In the genomic region with DNA sequence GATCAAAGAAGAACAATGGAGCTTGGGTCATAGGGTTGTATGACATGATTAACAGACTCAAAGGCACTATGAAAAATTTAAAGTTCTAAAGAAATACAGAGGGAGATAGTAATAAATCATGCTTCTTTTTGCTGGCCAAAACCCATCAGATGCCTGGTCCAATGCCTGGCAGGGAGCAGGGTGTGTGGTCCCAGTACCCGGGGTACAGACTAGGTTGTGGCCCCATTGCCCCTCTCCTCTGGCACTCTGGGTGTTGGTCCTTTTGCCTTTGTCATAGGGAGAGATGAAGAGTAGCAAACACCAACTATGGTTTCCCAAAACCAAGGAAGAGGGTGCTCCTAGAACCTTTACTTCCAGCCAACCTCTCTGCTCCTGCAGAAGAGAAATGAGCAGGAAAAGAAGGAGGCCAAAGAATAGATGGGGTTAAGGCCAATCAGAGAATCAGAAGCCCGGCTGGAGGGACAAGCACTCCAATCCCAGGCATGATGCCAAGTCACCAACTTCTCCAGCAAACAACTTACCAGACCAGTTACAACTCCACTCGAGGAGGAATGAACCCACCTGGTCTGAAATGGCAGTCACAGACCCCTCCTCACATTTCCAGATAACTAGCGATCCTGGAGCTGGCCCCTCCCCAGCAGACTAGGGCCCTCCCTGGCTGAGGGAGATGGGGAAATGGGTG, we compare ENCODE assay signal across 1 cellular context.
TF ChIP-seq lines count a peak whose summit lies in the region.

No MANE protein-coding gene starts in this region.

TF ChIP-seq in WTC11, 78 proteins besides CTCF, POLR2A, EP300 and RAD21 (continued from another document):
- TF ChIP-seq PREB (CRISPR knock-in tag; IDR thresholded peaks at IDR 0.05; ENCODE audit: borderline replicate concordance) (no peak), RELA (CRISPR knock-in tag; IDR thresholded peaks at IDR 0.05; ENCODE audit: borderline replicate concordance) (no peak), ZNF423 (CRISPR knock-in tag; IDR thresholded peaks at IDR 0.05) (no peak), FOXK1 (CRISPR knock-in tag; IDR thresholded peaks at IDR 0.05) (no peak), KAT7 (CRISPR knock-in tag; IDR thresholded peaks at IDR 0.05; ENCODE audit: borderline replicate concordance) (no peak), ETV6 (CRISPR knock-in tag; IDR thresholded peaks at IDR 0.05) (no peak), ZNF512 (CRISPR knock-in tag; IDR thresholded peaks at IDR 0.05; ENCODE audit: borderline replicate concordance) (no peak), JUN (CRISPR knock-in tag; IDR thresholded peaks at IDR 0.05) (no peak), ZNF138 (CRISPR knock-in tag; conservative IDR thresholded peaks at IDR 0.05) (no peak), MYBL2 (CRISPR knock-in tag; IDR thresholded peaks at IDR 0.05) (no peak), TEAD1 (CRISPR knock-in tag; IDR thresholded peaks at IDR 0.05) (no peak), ZNF317 (CRISPR knock-in tag; IDR thresholded peaks at IDR 0.05; ENCODE audit: borderline replicate concordance, low read depth) (no peak), GABPB1 (CRISPR knock-in tag; IDR thresholded peaks at IDR 0.05) (no peak)
- TF ChIP-seq, protein P1, sequence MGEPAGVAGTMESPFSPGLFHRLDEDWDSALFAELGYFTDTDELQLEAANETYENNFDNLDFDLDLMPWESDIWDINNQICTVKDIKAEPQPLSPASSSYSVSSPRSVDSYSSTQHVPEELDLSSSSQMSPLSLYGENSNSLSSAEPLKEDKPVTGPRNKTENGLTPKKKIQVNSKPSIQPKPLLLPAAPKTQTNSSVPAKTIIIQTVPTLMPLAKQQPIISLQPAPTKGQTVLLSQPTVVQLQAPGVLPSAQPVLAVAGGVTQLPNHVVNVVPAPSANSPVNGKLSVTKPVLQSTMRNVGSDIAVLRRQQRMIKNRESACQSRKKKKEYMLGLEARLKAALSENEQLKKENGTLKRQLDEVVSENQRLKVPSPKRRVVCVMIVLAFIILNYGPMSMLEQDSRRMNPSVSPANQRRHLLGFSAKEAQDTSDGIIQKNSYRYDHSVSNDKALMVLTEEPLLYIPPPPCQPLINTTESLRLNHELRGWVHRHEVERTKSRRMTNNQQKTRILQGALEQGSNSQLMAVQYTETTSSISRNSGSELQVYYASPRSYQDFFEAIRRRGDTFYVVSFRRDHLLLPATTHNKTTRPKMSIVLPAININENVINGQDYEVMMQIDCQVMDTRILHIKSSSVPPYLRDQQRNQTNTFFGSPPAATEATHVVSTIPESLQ (CRISPR knock-in tag; IDR thresholded peaks at IDR 0.05) = no peak
